8 cellular contexts compared by ENCODE assay signal in genomic region chr19:17539288-17540117, GRCh38. TPM values are rescaled to one million over a fixed set of nuclear protein-coding genes. Genes with fewer than 3 reads are reported as not detected.
DNase-seq lines count a peak whose midpoint lies in the region; ATAC-seq, FAIRE-seq and TF ChIP-seq lines count a peak whose summit lies in the region.

No MANE protein-coding gene starts in this region.

- H3K27me3 Mint-ChIP-seq in stimulated activated naive CD8-positive, alpha-beta T cell treated with anti-CD3 and anti-CD28 coated beads, Interleukin-15, amount 100 ng/mL, for 72 hours = peaks cover 18% of the 10 kb centered on the region

- TF ChIP-seq CTCF in BJ (IDR thresholded peaks at IDR 0.05; ENCODE audit: insufficient read depth, low read depth, low read length) = peak; percentile 50

- H3K27ac ChIP-seq in SJSA1 = no peak overlapping the region

- H3K4me3 ChIP-seq in BJ (ENCODE audit: low read depth, low read length) (peak overlapping the region; percentile 47), SJSA1 (peak overlapping the region; percentile 25), neuron (ENCODE audit: low read length) (peak overlapping the region; percentile 50)

- no peaks in the 10 kb centered on the region for H3K9me3 Mint-ChIP-seq in stimulated activated naive CD8-positive, alpha-beta T cell treated with anti-CD3 and anti-CD28 coated beads, Interleukin-15, amount 100 ng/mL, for 72 hours

- peak overlapping the region; percentile 80 for H2AFZ ChIP-seq in neuron (ENCODE audit: low read depth, low read length)

- POLR2A ChIA-PET in BJ (lab: Charles Lee) = interaction anchor here (0.7 kb wide), 1 partner anchor 13 kb away, joined by 3 read pairs; no protein-coding TSS in a partner anchor

- ATAC-seq in GM21576 (IDR thresholded peaks at IDR 0.05; ENCODE audit: unreplicated experiment) = peak; percentile 79
- peak; percentile 94 for ATAC-seq in stimulated activated naive CD8-positive, alpha-beta T cell treated with anti-CD3 and anti-CD28 coated beads, Interleukin-15, amount 100 ng/mL, for 72 hours

- H3K36me3 ChIP-seq in BJ (ENCODE audit: control insufficient read depth, insufficient read depth, low read length) (no peaks in the 10 kb centered on the region), SJSA1 (0 out of 2 replicates have a peak, but pooled peaks cover 2% of the 10 kb centered on the region), neuron (ENCODE audit: insufficient read depth, low read length) (no peaks in the 10 kb centered on the region)

- FAIRE-seq in frontal cortex (lab: Jason Lieb, UNC) = no peak

- H3K4me1 ChIP-seq in SJSA1 (replicated peaks) (peaks cover 11% of the 10 kb centered on the region), neuron (ENCODE audit: insufficient read depth, low read length) (no peaks in the 10 kb centered on the region)

- H3K27ac Mint-ChIP-seq in stimulated activated naive CD8-positive, alpha-beta T cell treated with anti-CD3 and anti-CD28 coated beads, Interleukin-15, amount 100 ng/mL, for 72 hours = peak overlapping the region; percentile 35 to 89

- DNase-seq in BJ (ENCODE audit: low read depth) = peak; percentile 69
- peak; percentile 98 for DNase-seq in NAMALWA (ENCODE audit: low spot score)
- peak; percentile 70 to 97 for DNase-seq in SJSA1 (ENCODE audit: low read depth in 1 of 2, low spot score in 2 of 2)
- peak; percentile 82 to 93 (median 92) for DNase-seq in activated naive CD4-positive, alpha-beta T cell (lab: John Stamatoyannopoulos, UW)
- peak; percentile 79 to 97 for DNase-seq in frontal cortex (ENCODE audit: low spot score in 2 of 2)
- peak; percentile 98 for DNase-seq in stimulated activated naive CD8-positive, alpha-beta T cell treated with anti-CD3 and anti-CD28 coated beads, Interleukin-15, amount 100 ng/mL, for 72 hours

- peaks cover 17% of the 10 kb centered on the region for H3K4me1 Mint-ChIP-seq in stimulated activated naive CD8-positive, alpha-beta T cell treated with anti-CD3 and anti-CD28 coated beads, Interleukin-15, amount 100 ng/mL, for 72 hours

- peak overlapping the region; percentile 81 to 92 for H3K4me3 Mint-ChIP-seq in stimulated activated naive CD8-positive, alpha-beta T cell treated with anti-CD3 and anti-CD28 coated beads, Interleukin-15, amount 100 ng/mL, for 72 hours

- no peaks in the 10 kb centered on the region for H3K9me3 ChIP-seq in SJSA1 (replicated peaks)
- H3K9me3 ChIP-seq in neuron (ENCODE audit: low read length) = no peaks in the 10 kb centered on the region

- CTCF ChIA-PET in BJ (lab: Yijun Ruan, JAX) = interaction anchor here (0.6 to 1.8 kb wide), 6 partner anchors 10 to 227 kb away, joined by 3 to 7 read pairs (median 3); no protein-coding TSS in a partner anchor

- H3K27me3 ChIP-seq in BJ (ENCODE audit: control insufficient read depth, insufficient read depth, low read length) (no peaks in the 10 kb centered on the region), SJSA1 (replicated peaks) (peaks cover 15% of the 10 kb centered on the region), neuron (ENCODE audit: insufficient read depth, low read length) (no peaks in the 10 kb centered on the region)

RNA-seq across cellular contexts. Expression of gene COLGALT1, which starts 15.9 kb away (rescaled TPM):
- 124 and 158 TPM in 2 replicates for polyA plus RNA-seq in BJ (2011; rRNA removed)
- polyA minus RNA-seq in BJ (2011; rRNA and poly(A)+ RNA removed) = 179 and 281 TPM in 2 replicates
- 73.9 and 114 TPM in 2 replicates for total RNA-seq in SJSA1 (2014; rRNA removed; shearing (Covaris generic))
- total RNA-seq in frontal cortex = 17.1 TPM

RNA-seq across cellular contexts. Expression of gene PGLS, which starts 28.1 kb away (rescaled TPM):
- polyA plus RNA-seq in BJ (2011; rRNA removed) = 73.4 and 89.2 TPM in 2 replicates
- 73.8 and 114 TPM in 2 replicates for polyA minus RNA-seq in BJ (2011; rRNA and poly(A)+ RNA removed)
- 51.5 and 58.5 TPM in 2 replicates for total RNA-seq in SJSA1 (2014; rRNA removed; shearing (Covaris generic))
- 38.3 TPM for total RNA-seq in frontal cortex
